ENCODE assay signal across 14 cellular contexts in genomic region chr2:65291221-65292094, GRCh38.
"Had no signal": no experiment of that assay in that cellular context is flagged by ENCODE, and none has a peak within 500 bp of the region (broad histone marks: within the 10 kb centered on the region; RNA-seq: fewer than 3 reads in every experiment).

No MANE protein-coding gene starts in this region.

- H3K9me3 ChIP-seq: body of pancreas, pancreas, tibial artery had no signal

- H3K36me3 ChIP-seq: pancreas, tibial artery had no signal

- H3K4me1 ChIP-seq: body of pancreas, pancreas, tibial artery had no signal

- H3K4me3 ChIP-seq: body of pancreas, pancreas, tibial artery had no signal

- H3K27me3 ChIP-seq: body of pancreas, pancreas, tibial artery had no signal

- H3K27ac ChIP-seq: body of pancreas, epithelial cell of prostate, pancreas, tibial artery had no signal

- DNase-seq: activated CD4-positive, alpha-beta T cell treated with anti-CD3 and anti-CD28 coated beads, Interleukin-2, amount 50 U/mL, for 48 hours; activated CD8-positive, alpha-beta memory T cell treated with anti-CD3 and anti-CD28 coated beads, Interleukin-2, amount 10 ng/mL, durations not matched to agents 7 days and 5 days; activated effector memory CD4-positive, alpha-beta T cell treated with Interleukin-2 at 50 U/mL for 16 hours; activated T-cell treated with anti-CD3 and anti-CD28 coated beads, Interleukin-2, amount 50 U/mL, for 24 hours; amniotic stem cell; body of pancreas; cortex of kidney; effector memory CD4-positive, alpha-beta T cell; hypothalamus; pancreas; tibial artery had no signal

- ATAC-seq: activated CD4-positive, CD25-positive, alpha-beta regulatory T cell treated with anti-CD3 and anti-CD28 coated beads, Interleukin-2, amount 50 U/mL, for 24 hours; activated CD8-positive, alpha-beta memory T cell treated with anti-CD3 and anti-CD28 coated beads, Interleukin-2, amount 10 ng/mL, durations not matched to agents 7 days and 5 days; body of pancreas; pancreas; stimulated activated effector memory CD8-positive, alpha-beta T cell treated with anti-CD3 and anti-CD28 coated beads, Interleukin-12 subunit alpha, Interleukin-12 subunit beta, amount 100 ng/mL, for 72 hours had no signal
